Comparison of ENCODE assay signal across 8 cellular contexts in genomic region chr20:33731693-33732165, GRCh38. TPM values are rescaled to one million over a fixed set of nuclear protein-coding genes. Genes with fewer than 3 reads are reported as not detected.
DNase-seq lines count a peak whose midpoint lies in the region; ATAC-seq and TF ChIP-seq lines count a peak whose summit lies in the region.

TSS of gene ZNF341 (plus strand) at chr20:33731996. CDS start at chr20:33732022, 26 bp downstream.

- H3K36me3 ChIP-seq in right lobe of liver = no peaks in the 10 kb centered on the region

- H3K4me3 Mint-ChIP-seq in activated B cell treated with CpG ODN at 0.5 μM for 24 hours = peak within 1 kb of the TSS; percentile 90
- H3K4me3 Mint-ChIP-seq in central memory CD8-positive, alpha-beta T cell = peak within 1 kb of the TSS; percentile 85

- H3K4me3 ChIP-seq in AG04450 (ENCODE audit: low read depth, low read length) = peak within 1 kb of the TSS; percentile 68
- peak within 1 kb of the TSS; percentile 59 to 64 (median 61) for H3K4me3 ChIP-seq in right lobe of liver

- no peaks in the 10 kb centered on the region for H3K27me3 Mint-ChIP-seq in activated B cell treated with CpG ODN at 0.5 μM for 24 hours
- H3K27me3 Mint-ChIP-seq in central memory CD8-positive, alpha-beta T cell = no peaks in the 10 kb centered on the region

- peak within 1 kb of the TSS; percentile 93 for H3K27ac Mint-ChIP-seq in activated B cell treated with CpG ODN at 0.5 μM for 24 hours
- H3K27ac Mint-ChIP-seq in central memory CD8-positive, alpha-beta T cell (ENCODE audit: low read depth) = peak within 1 kb of the TSS; percentile 95

- H3K4me1 Mint-ChIP-seq in activated B cell treated with CpG ODN at 0.5 μM for 24 hours = peaks cover 26% of the 10 kb centered on the region
- H3K4me1 Mint-ChIP-seq in central memory CD8-positive, alpha-beta T cell = peaks cover 30% of the 10 kb centered on the region

- intact Hi-C loops in activated B cell treated with CpG ODN at 0.5 μM for 24 hours (cut with micrococcal nuclease) = loop anchor here (1.0 to 5.0 kb wide), 10 partner anchors 11 to 381 kb away; partner anchors contain the start of genes ACTL10, CHMP4B, E2F1 and EIF2S2
- intact Hi-C loops in right lobe of liver (cut with DNase I) = no loop called here

- peaks cover 7% of the 10 kb centered on the region for H3K9me3 Mint-ChIP-seq in activated B cell treated with CpG ODN at 0.5 μM for 24 hours
- peaks cover 3% of the 10 kb centered on the region for H3K9me3 Mint-ChIP-seq in central memory CD8-positive, alpha-beta T cell

- peaks cover 0 to 20% (median 8%) of the 10 kb centered on the region in 4 donors for H3K4me1 ChIP-seq in right lobe of liver

- H3K27ac ChIP-seq in AG04450 (ENCODE audit: low read depth, low read length) (peak within 1 kb of the TSS; percentile 61), right lobe of liver (peak within 1 kb of the TSS; percentile 78 to 94 (median 89))

- TF ChIP-seq CTCF in AG04450 (IDR thresholded peaks at IDR 0.05; ENCODE audit: low read depth, low read length) (peak; percentile 73), activated B cell treated with CpG ODN at 0.5 μM for 24 hours (IDR thresholded peaks at IDR 0.05) (no peak), right lobe of liver (IDR thresholded peaks at IDR 0.05) (peak; percentile 88 to 91 (median 90))

- DNase-seq in AG04450 (ENCODE audit: low read depth, low spot score) (peak; percentile 37), NCI-H2227 (lab: John Stamatoyannopoulos, UW; ENCODE audit: unreplicated experiment) (peak; percentile 99), activated B cell treated with CpG ODN at 0.5 μM for 24 hours (no peak), right lobe of liver (peak in 2 of 3 donors; percentile 92 to 93)
- DNase-seq in central memory CD8-positive, alpha-beta T cell (ENCODE audit: low spot score in 2 of 2) = peak; percentile 74 to 84
- peak; percentile 89 for DNase-seq in stimulated activated CD4-positive, alpha-beta T cell treated with anti-CD3 and anti-CD28 coated beads, Interleukin-4, amount 100 ng/mL, for 1 hour

- TF ChIP-seq POLR2A in right lobe of liver (IDR thresholded peaks at IDR 0.05) = peak; percentile 56

- CTCF ChIA-PET in AG04450 (lab: Charles Lee) (interaction anchor here (0.6 to 1.4 kb wide), 2 partner anchors 12 to 316 kb away, joined by 3 to 5 read pairs; partner anchors contain the start of gene PXMP4), activated B cell treated with CpG ODN at 0.5 μM for 24 hours (lab: Charles Lee) (interaction anchor here (0.9 to 1.6 kb wide), 8 partner anchors 23 to 291 kb away, joined by 3 to 7 read pairs (median 4); no protein-coding TSS in a partner anchor)

- H3K27me3 ChIP-seq in AG04450 (ENCODE audit: control insufficient read depth, insufficient read depth, low read length) (no peaks in the 10 kb centered on the region), right lobe of liver (no peaks in the 10 kb centered on the region)

- H3K9me3 ChIP-seq in AG04450 (ENCODE audit: control insufficient read depth, insufficient read depth, low read length) = peaks cover 8% of the 10 kb centered on the region
- peaks cover 0 to 6% (median 0%) of the 10 kb centered on the region in 4 donors for H3K9me3 ChIP-seq in right lobe of liver

- POLR2A ChIA-PET in AG04450 (lab: Yijun Ruan, JAX) = interaction anchor here (0.6 to 0.9 kb wide), 3 partner anchors 12 to 79 kb away, joined by 3 to 4 read pairs (median 3); partner anchors contain the start of genes CHMP4B and PXMP4
- POLR2A ChIA-PET in activated B cell treated with CpG ODN at 0.5 μM for 24 hours (lab: Charles Lee) = interaction anchor here (0.6 to 3.9 kb wide), 16 partner anchors 9 to 381 kb away, joined by 3 to 102 read pairs (median 6); partner anchors contain the start of genes ACTL10, CBFA2T2, CHMP4B and EIF2S2

- WGBS in right lobe of liver (ENCODE audit: insufficient coverage, low coverage, low lambda C conversion rate, missing lambda C conversion rate) = no CpG with 5 or more reads among the region's 57 CpGs

- peaks cover 9% of the 10 kb centered on the region for H3K36me3 Mint-ChIP-seq in activated B cell treated with CpG ODN at 0.5 μM for 24 hours (ENCODE audit: low read depth)
- H3K36me3 Mint-ChIP-seq in central memory CD8-positive, alpha-beta T cell (ENCODE audit: insufficient read depth) = peaks cover 3% of the 10 kb centered on the region

- ATAC-seq in GM18873 (IDR thresholded peaks at IDR 0.05; ENCODE audit: low FRiP score, unreplicated experiment) = peak; percentile 38
- ATAC-seq in HG03103 (IDR thresholded peaks at IDR 0.05; ENCODE audit: low read depth, unreplicated experiment) = peak; percentile 68
- peak; percentile 79 for ATAC-seq in activated B cell treated with CpG ODN at 0.5 μM for 24 hours (ENCODE audit: low read depth)
- peak; percentile 91 for ATAC-seq in central memory CD8-positive, alpha-beta T cell (replicated peaks; ENCODE audit: extremely low read depth, poor library complexity, severe bottlenecking)
- ATAC-seq in right lobe of liver = peak in 3 of 4 donors; percentile 67 to 80 (median 77)

RNA-seq across cellular contexts. Expression of gene ZNF341, which starts in this region (rescaled TPM):
- 1.5 and 1.6 TPM in 2 replicates for polyA plus RNA-seq in AG04450 (2011; rRNA removed)
- polyA minus RNA-seq in AG04450 (2011; rRNA and poly(A)+ RNA removed) = 3.6 and 4.5 TPM in 2 replicates
- total RNA-seq in activated B cell treated with CpG ODN at 0.5 μM for 24 hours (9.2 and 10.1 TPM in 2 replicates), right lobe of liver (1 to 10 TPM in 5 of 6 experiments, under 1 TPM in 1; 0.99 to 2.0 (median 1.6) TPM)

Comparison
In these comparisons a context has a peak if more than half of its experiments do, and no peak if none do; other contexts are left out.
1. ATAC-seq: peak in every context shown above with its lines; median percentile 91 in central memory CD8-positive, alpha-beta T cell; 79 in activated B cell treated with CpG ODN at 0.5 μM for 24 hours; 77 in right lobe of liver; 68 in HG03103; 38 in GM18873.